Comparison of ENCODE assay signal across 8 cellular contexts in genomic region chr15:67107014-67107812, GRCh38. TPM values are rescaled to one million over a fixed set of nuclear protein-coding genes. Genes with fewer than 3 reads are reported as not detected.
DNase-seq lines count a peak whose midpoint lies in the region; ATAC-seq, FAIRE-seq and TF ChIP-seq lines count a peak whose summit lies in the region.

No MANE protein-coding gene starts in this region.

- H3K4me3 ChIP-seq in HFF-Myc (replicated peaks; ENCODE audit: low read depth, low read length), result no peak overlapping the region
- H3K4me3 ChIP-seq in bronchial epithelial cell (ENCODE audit: low read depth, low read length), result no peak overlapping the region

- DNase-seq in HFF-Myc (ENCODE audit: extremely low read depth, low read depth) (peak; percentile 92), bronchial epithelial cell (ENCODE audit: low read depth) (peak; percentile 99), lung microvascular endothelial cell (ENCODE audit: low read depth in 2 of 2) (peak; percentile 62 to 99), activated gamma-delta T cell treated with Interleukin-2 at 50 U/mL for 16 hours (no peak), NCI-H1417 treated with DMSO at 0.1 percent for 48 hours (lab: John Stamatoyannopoulos, UW) (no peak), OCI-M2 (lab: John Stamatoyannopoulos, UW; ENCODE audit: unreplicated experiment) (no peak)

- peak overlapping the region; percentile 27; the same call in 1 of the 2 replicates for H3K27ac ChIP-seq in 22Rv1

- ATAC-seq in HG02678 (IDR thresholded peaks at IDR 0.05; ENCODE audit: unreplicated experiment), result no peak

- no peaks in the 10 kb centered on the region for H3K27me3 ChIP-seq in bronchial epithelial cell (ENCODE audit: control insufficient read depth, insufficient read depth, low read length)

- peaks cover 5% of the 10 kb centered on the region for H3K36me3 ChIP-seq in bronchial epithelial cell (ENCODE audit: control insufficient read depth, insufficient read depth, low read length)

- no peak for FAIRE-seq in bronchial epithelial cell (lab: Jason Lieb, UNC)

- TF ChIP-seq CTCF in 22Rv1 (IDR thresholded peaks at IDR 0.05) (no peak), HFF-Myc (IDR thresholded peaks at IDR 0.05; ENCODE audit: low read depth, low read length, missing control alignments) (no peak), bronchial epithelial cell (IDR thresholded peaks at IDR 0.05; ENCODE audit: insufficient read depth, low read length, severe bottlenecking) (no peak)

RNA-seq across cellular contexts. Expression of gene SMAD3, which starts 41.8 kb away (rescaled TPM):
- total RNA-seq in bronchial epithelial cell, result 9.5 and 14.1 TPM in 2 replicates
- total RNA-seq in lung microvascular endothelial cell, result 5.4 and 12.0 TPM in 2 replicates

Comparison
In these comparisons a context has a peak if more than half of its experiments do, and no peak if none do; other contexts are left out.
1. DNase-seq: peak in HFF-Myc (single experiment), bronchial epithelial cell (single experiment) and lung microvascular endothelial cell (2 of 2); none in activated gamma-delta T cell treated with Interleukin-2 at 50 U/mL for 16 hours (single experiment), NCI-H1417 treated with DMSO at 0.1 percent for 48 hours (single experiment) and OCI-M2 (single experiment).